Comparison of ENCODE assay signal across 26 cellular contexts in genomic region chr13:26400545-26400944, GRCh38.
A peak's percentile ranks its signal among the peaks of the same experiment; 100 is the strongest.
DNase-seq lines count a peak whose midpoint lies in the region; ATAC-seq, FAIRE-seq and TF ChIP-seq lines count a peak whose summit lies in the region.
"Had no signal": no experiment of that assay in that cellular context is flagged by ENCODE, and none has a peak within 500 bp of the region (broad histone marks: within the 10 kb centered on the region; RNA-seq: fewer than 3 reads in every experiment).

No MANE protein-coding gene starts in this region.

- H3K4me3 ChIP-seq in HepG2 (replicated peaks in 1 of 3; ENCODE audit: insufficient read depth in 1 of 3, low read depth in 2 of 3, low read length in 3 of 3) (no peak overlapping the region), right lobe of liver (no peak overlapping the region), GM12878 (no peak overlapping the region)
- H3K4me3 ChIP-seq: A549; BLaER1 treated with 17β-estradiol and CSF1 and Interleukin-3, amounts not matched to agents 10 nM and 100 nM; GM23248 had no signal

- no TSS peak for BruUV-seq in HepG2 (replicated peaks; lab: Mats Ljungman, UMichigan)
- BruUV-seq in GM12878 (replicated peaks; lab: Mats Ljungman, UMichigan), result no TSS peak

- H4K20me1 ChIP-seq in HepG2 (ENCODE audit: insufficient read depth, low read length) (no peaks in the 10 kb centered on the region), GM12878 (ENCODE audit: control insufficient read depth, insufficient read depth) (no peaks in the 10 kb centered on the region)
- H4K20me1 ChIP-seq: BLaER1 treated with 17β-estradiol and CSF1 and Interleukin-3, amounts not matched to agents 10 nM and 100 nM had no signal

- RAD21 ChIA-PET in GM12878 (lab: Charles Lee; ENCODE audit: unreplicated experiment), result no interaction called here

- H3K79me2 ChIP-seq in HepG2 (ENCODE audit: insufficient read depth, low read length), result no peaks in the 10 kb centered on the region
- H3K79me2 ChIP-seq in GM12878 (ENCODE audit: control insufficient read depth, insufficient read depth, low read length), result no peaks in the 10 kb centered on the region

- in situ Hi-C loops in HepG2 (cut with HindIII; ENCODE audit: extremely low pct_ligation_motif_present, low pct_unique_long_range_greater_than_20kb), result no loop called here
- in situ Hi-C loops in GM12878 (cut with MboI), result no loop called here
- in situ Hi-C loops in KBM-7 (cut with MboI; ENCODE audit: low pct_unique_long_range_greater_than_20kb, low sequenced_read_pairs), result no loop called here

- H3K27ac ChIP-seq in HepG2 (ENCODE audit: extremely low read length, insufficient read depth, low read length) (peak overlapping the region; percentile 61), right lobe of liver (no peak overlapping the region), GM12878 (ENCODE audit: control insufficient read depth, insufficient read depth) (no peak overlapping the region)
- H3K27ac ChIP-seq: A549; BLaER1 treated with 17β-estradiol and CSF1 and Interleukin-3, amounts not matched to agents 10 nM and 100 nM; GM23248 had no signal

- H3K9ac ChIP-seq in HepG2 (ENCODE audit: insufficient read depth, low read depth, low read length) (no peak overlapping the region), GM12878 (ENCODE audit: control insufficient read depth, insufficient read depth, low read length) (no peak overlapping the region)
- H3K9ac ChIP-seq: BLaER1 treated with 17β-estradiol and CSF1 and Interleukin-3, amounts not matched to agents 10 nM and 100 nM; GM23248 had no signal

- H3K4me1 ChIP-seq in HepG2 (ENCODE audit: insufficient read depth, low read length) (peaks cover 25% of the 10 kb centered on the region), right lobe of liver (no peaks in the 10 kb centered on the region), GM12878 (ENCODE audit: control insufficient read depth, insufficient read depth, low read length) (no peaks in the 10 kb centered on the region)
- H3K4me1 ChIP-seq: A549; BE2C; BLaER1 treated with 17β-estradiol and CSF1 and Interleukin-3, amounts not matched to agents 10 nM and 100 nM had no signal

- ATAC-seq in HepG2 (no peak), right lobe of liver (no peak), GM12878 (peak; percentile 19; the same call in 1 of the 3 replicates)
- ATAC-seq: A549 had no signal

- TF ChIP-seq EP300 in HepG2 (IDR thresholded peaks at IDR 0.05; ENCODE audit: low read depth in 2 of 2, low read length in 2 of 2) (no peak), HepG2 (CRISPR knock-in tag; IDR thresholded peaks at IDR 0.05; ENCODE audit: borderline replicate concordance) (no peak), GM12878 (IDR thresholded peaks at IDR 0.05; ENCODE audit: borderline replicate concordance in 1 of 2, control insufficient read depth in 1 of 2, low read depth in 2 of 2, low read length in 2 of 2) (no peak)

- no peak overlapping the region for H2AFZ ChIP-seq in HepG2 (ENCODE audit: low read length)
- H2AFZ ChIP-seq in GM12878 (ENCODE audit: control insufficient read depth, low read depth, low read length), result no peak overlapping the region
- H2AFZ ChIP-seq: GM23248 had no signal

- WGBS in HepG2 (ENCODE audit: low lambda C conversion rate), result 94% methylated on average over 1 of the region's 1 CpG
- WGBS in right lobe of liver (ENCODE audit: insufficient coverage, low coverage, low lambda C conversion rate, missing lambda C conversion rate), result 87% methylated on average over 1 of the region's 1 CpG
- 95% methylated on average over 1 of the region's 1 CpG for WGBS in GM12878 (ENCODE audit: insufficient coverage, insufficient replicate concordance, low lambda C conversion rate, missing lambda C conversion rate)

- POLR2A ChIA-PET in HepG2 (lab: Yijun Ruan, JAX), result no interaction called here
- POLR2A ChIA-PET in GM12878 (lab: Charles Lee), result no interaction called here

- H3K36me3 ChIP-seq in HepG2 (replicated peaks in 1 of 2; ENCODE audit: control insufficient read depth in 1 of 2, insufficient read depth in 2 of 2, low read length in 2 of 2) (peaks cover 3 to 9% of the 10 kb centered on the region in 2 experiments; a peak in 4 of 5 replicates), right lobe of liver (peaks cover 0 to 13% (median 5%) of the 10 kb centered on the region in 4 donors), GM12878 (ENCODE audit: control insufficient read depth in 2 of 2, insufficient read depth in 2 of 2, low read length in 1 of 2) (peaks cover 3 to 9% of the 10 kb centered on the region in 2 experiments; a peak in 2 of 4 replicates)

- DNase-seq in HepG2 (ENCODE audit: low spot score) (no peak), right lobe of liver (no peak), RPMI8226 (peak; percentile 5), GM12878 (ENCODE audit: low read depth, low spot score) (no peak), urothelium cell line (ENCODE audit: low spot score) (no peak), KBM-7 (no peak)
- DNase-seq in activated CD4-positive, CD25-positive, alpha-beta regulatory T cell (lab: John Stamatoyannopoulos, UW), result no peak
- DNase-seq: 8988T; ACHN; AML-193; BE2C; CD4-positive, alpha-beta T cell; CD8-positive, alpha-beta memory T cell; DMS 273 treated with DMSO at 0.1 percent for 48 hours; DMS79; EL; GDM1; GM23248; H7; HCEC 1CT had no signal

- H3K4me2 ChIP-seq in HepG2 (ENCODE audit: low read depth, low read length) (no peak overlapping the region), GM12878 (ENCODE audit: control insufficient read depth, insufficient read depth) (no peak overlapping the region)
- H3K4me2 ChIP-seq: A549; BLaER1 treated with 17β-estradiol and CSF1 and Interleukin-3, amounts not matched to agents 10 nM and 100 nM had no signal

- TF ChIP-seq POLR2A in HepG2 (IDR thresholded peaks at IDR 0.05; ENCODE audit: insufficient read depth in 1 of 2, low read depth in 2 of 2, low read length in 2 of 2) (no peak), right lobe of liver (IDR thresholded peaks at IDR 0.05) (no peak), GM12878 (IDR thresholded peaks at IDR 0.05; ENCODE audit: low read depth, low read length) (no peak)

- SMC1A ChIA-PET in GM12878 (lab: Charles Lee; ENCODE audit: uncharacterized antibody, unreplicated experiment), result interaction anchor here (1.1 to 1.3 kb wide), 2 partner anchors 9 to 10 kb away, joined by 3 to 5 read pairs; no protein-coding TSS in a partner anchor

- intact Hi-C loops in HepG2 (cut with micrococcal nuclease; ENCODE audit: unreplicated experiment) (loop anchor here (5.0 kb wide), 1 partner anchor 213 kb away; no protein-coding TSS in a partner anchor), right lobe of liver (cut with DNase I) (no loop called here), GM12878 (cut with micrococcal nuclease; ENCODE audit: unreplicated experiment) (loop anchor here (10.0 kb wide), 1 partner anchor 216 kb away; no protein-coding TSS in a partner anchor)

- H3K27me3 ChIP-seq in HepG2 (ENCODE audit: control insufficient read depth in 1 of 2, insufficient read depth in 2 of 2, low read length in 2 of 2), result no peaks in the 10 kb centered on the region
- H3K27me3 ChIP-seq in right lobe of liver, result no peaks in the 10 kb centered on the region
- H3K27me3 ChIP-seq in GM12878 (replicated peaks in 1 of 2; ENCODE audit: control insufficient read depth in 2 of 2, insufficient read depth in 2 of 2, low read length in 1 of 2), result no peaks in the 10 kb centered on the region
- H3K27me3 ChIP-seq: BE2C; BLaER1 treated with 17β-estradiol and CSF1 and Interleukin-3, amounts not matched to agents 10 nM and 100 nM had no signal

- CTCF ChIA-PET in HepG2 (lab: Yijun Ruan, JAX; ENCODE audit: low intra/inter-chr PET ratio, low total read pairs) (no interaction called here), GM12878 (lab: Yijun Ruan, JAX) (interaction anchor here (0.7 to 1.7 kb wide), 3 partner anchors 215 to 1218 kb away, joined by 3 to 6 read pairs (median 3); no protein-coding TSS in a partner anchor)

- no peaks in the 10 kb centered on the region for H3K9me3 ChIP-seq in HepG2 (ENCODE audit: low read length)
- H3K9me3 ChIP-seq in right lobe of liver, result no peaks in the 10 kb centered on the region
- H3K9me3 ChIP-seq in GM12878 (replicated peaks; ENCODE audit: control insufficient read depth, insufficient read depth, low read length), result no peaks in the 10 kb centered on the region
- H3K9me3 ChIP-seq: A549; BE2C; BLaER1 treated with 17β-estradiol and CSF1 and Interleukin-3, amounts not matched to agents 10 nM and 100 nM had no signal

- TF ChIP-seq RAD21 in HepG2 (CRISPR knock-in tag; IDR thresholded peaks at IDR 0.05) (no peak), GM12878 (IDR thresholded peaks at IDR 0.05; ENCODE audit: insufficient read depth, low read depth, low read length) (no peak)

- TF ChIP-seq CTCF in HepG2 (CRISPR knock-in tag; IDR thresholded peaks at IDR 0.05) (no peak), right lobe of liver (IDR thresholded peaks at IDR 0.05) (no peak), GM12878 (IDR thresholded peaks at IDR 0.05 in 2 of 3, conservative IDR thresholded peaks at IDR 0.05 in 1 of 3; ENCODE audit: control insufficient read depth in 2 of 3, extremely low read depth in 1 of 3, insufficient read depth in 1 of 3, low read depth in 3 of 3, low read length in 3 of 3) (no peak)

- no peak for FAIRE-seq in HepG2 (lab: Jason Lieb, UNC)
- no peak for FAIRE-seq in GM12878 (lab: Jason Lieb, UNC)
- FAIRE-seq in urothelium cell line (lab: Jason Lieb, UNC), result no peak
- FAIRE-seq: A549, D721Med, GM12892, GM19239, H1 had no signal

TF ChIP-seq in HepG2, 621 proteins besides CTCF, POLR2A, EP300 and RAD21:
- TF ChIP-seq GFI1 (CRISPR knock-in tag; IDR thresholded peaks at IDR 0.05; ENCODE audit: borderline replicate concordance) (no peak), MEIS2 (CRISPR knock-in tag; IDR thresholded peaks at IDR 0.05) (no peak), ZNF546 (CRISPR knock-in tag; conservative IDR thresholded peaks at IDR 0.05) (no peak), NFIC (IDR thresholded peaks at IDR 0.05; ENCODE audit: low read length) (no peak)
TF ChIP-seq in HepG2: peak in this region for 0.

TF ChIP-seq in GM12878, 131 proteins besides CTCF, POLR2A, EP300 and RAD21 (continues in another document):
- no peak for TF ChIP-seq SPI1 (IDR thresholded peaks at IDR 0.05; ENCODE audit: borderline replicate concordance, insufficient read depth, low read depth, low read length)
- no peak for TF ChIP-seq EED (IDR thresholded peaks at IDR 0.05; ENCODE audit: low read depth)
- TF ChIP-seq RB1 (IDR thresholded peaks at IDR 0.05; ENCODE audit: borderline replicate concordance), result no peak
- TF ChIP-seq CBX3 (IDR thresholded peaks at IDR 0.05; ENCODE audit: borderline replicate concordance, low read depth), result no peak

Comparison
In these comparisons a context has a peak if more than half of its experiments do, and no peak if none do; other contexts are left out.
1. intact Hi-C loops: an anchor here in HepG2 (5.0 kb wide) and GM12878 (10.0 kb wide); none called in right lobe of liver.